In the genomic region with DNA sequence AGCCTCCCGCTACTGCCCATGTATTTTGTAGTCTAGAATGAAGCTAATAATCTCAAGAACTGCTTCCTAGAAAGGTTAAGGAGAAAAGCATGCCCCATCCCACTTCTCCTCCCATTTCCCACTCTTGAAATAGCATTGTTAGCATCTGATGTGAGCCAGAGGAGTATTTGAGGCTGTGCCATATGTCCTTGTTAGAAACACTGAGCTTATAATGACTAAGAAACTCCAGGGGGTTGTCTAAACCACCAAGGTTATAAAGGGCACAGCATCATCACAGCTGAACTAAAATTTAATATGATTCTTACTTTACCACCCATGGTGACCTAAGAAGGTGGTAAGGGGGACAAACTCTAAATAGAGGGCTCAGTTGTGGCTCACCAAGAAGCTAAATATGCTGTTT, we compare ENCODE assay signal across 11 cellular contexts. TPM values are rescaled to one million over a fixed set of nuclear protein-coding genes. Genes with fewer than 3 reads are reported as not detected.
DNase-seq lines count a peak whose midpoint lies in the region; TF ChIP-seq lines count a peak whose summit lies in the region.
"Had no signal": no experiment of that assay in that cellular context is flagged by ENCODE, and none has a peak within 500 bp of the region (broad histone marks: within the 10 kb centered on the region; RNA-seq: fewer than 3 reads in every experiment).

No MANE protein-coding gene starts in this region.

- intact Hi-C loops in ovary (cut with DNase I): no loop called here

- H3K4me1 ChIP-seq in ovary (ENCODE audit: insufficient read depth): peaks cover 4% of the 10 kb centered on the region

- no peak for TF ChIP-seq POLR2A in ovary (IDR thresholded peaks at IDR 0.05)

- peak; percentile 63 for DNase-seq in AG09309 (ENCODE audit: low read depth)
- DNase-seq in HFF-Myc (ENCODE audit: extremely low read depth, low read depth): peak; percentile 45
- peak; percentile 79 for DNase-seq in astrocyte of the hippocampus (ENCODE audit: low read depth, low spot score)
- DNase-seq in non-pigmented ciliary epithelial cell (ENCODE audit: low read depth): peak; percentile 73
- DNase-seq in NAMALWA (ENCODE audit: low spot score): no peak
- DNase-seq in HuH-7 (ENCODE audit: low spot score): no peak
- DNase-seq in ovary: no peak
- no peak for DNase-seq in activated naive CD4-positive, alpha-beta T cell (lab: John Stamatoyannopoulos, UW)
- DNase-seq: activated gamma-delta T cell treated with Interleukin-2 at 50 U/mL for 16 hours had no signal

- H3K36me3 ChIP-seq in ovary: no peaks in the 10 kb centered on the region

- H3K4me3 ChIP-seq in AG09309 (ENCODE audit: control insufficient read depth, low read depth, low read length): no peak overlapping the region
- no peak overlapping the region for H3K4me3 ChIP-seq in HFF-Myc (replicated peaks; ENCODE audit: low read depth, low read length)
- H3K4me3 ChIP-seq in ovary: no peak overlapping the region

- no peak for TF ChIP-seq EP300 in ovary (IDR thresholded peaks at IDR 0.05)

- no peak overlapping the region for H3K27ac ChIP-seq in ovary

- no peaks in the 10 kb centered on the region for H3K27me3 ChIP-seq in ovary

- no peaks in the 10 kb centered on the region for H3K9me3 ChIP-seq in ovary

- WGBS in ovary, 3 donors: 82 to 93% (median 90%) methylated on average over 1 of the region's 1 CpG

- no peak for TF ChIP-seq CTCF in AG09309 (IDR thresholded peaks at IDR 0.05; ENCODE audit: control insufficient read depth, insufficient read depth, low read depth, low read length, missing control alignments)
- no peak for TF ChIP-seq CTCF in HFF-Myc (IDR thresholded peaks at IDR 0.05; ENCODE audit: low read depth, low read length, missing control alignments)
- no peak for TF ChIP-seq CTCF in ovary (IDR thresholded peaks at IDR 0.05)

RNA-seq across cellular contexts. Expression of gene TSPYL6, which starts 16.6 kb away (rescaled TPM):
- total RNA-seq in ovary: under 1 TPM in 4 of 7 donors, not detected in 3; 0.07 to 0.24 (median 0.11) TPM
- polyA plus RNA-seq in ovary: under 1 TPM in 1 of 2 donors, not detected in 1; 0.05 TPM
- total RNA-seq: mononuclear cell, ureter had no signal

Comparison
In these comparisons a context has a peak if more than half of its experiments do, and no peak if none do; other contexts are left out.
1. DNase-seq: peak in AG09309 (single experiment), HFF-Myc (single experiment), astrocyte of the hippocampus (single experiment) and non-pigmented ciliary epithelial cell (single experiment); none in NAMALWA (single experiment), HuH-7 (single experiment), ovary (0 of 5) and activated naive CD4-positive, alpha-beta T cell (0 of 4).